In genomic region chr11:103631841-103632240, GRCh38 we compare ENCODE assay signal across 15 cellular contexts.
DNase-seq lines count a peak whose midpoint lies in the region; ATAC-seq and TF ChIP-seq lines count a peak whose summit lies in the region.
"Had no signal": no experiment of that assay in that cellular context is flagged by ENCODE, and none has a peak within 500 bp of the region (broad histone marks: within the 10 kb centered on the region; RNA-seq: fewer than 3 reads in every experiment).

No MANE protein-coding gene starts in this region.

- H3K79me2 ChIP-seq in ACC112 (ENCODE audit: control insufficient read depth, insufficient read depth, low read length, unreplicated experiment) (no peaks in the 10 kb centered on the region), SK-N-SH (ENCODE audit: insufficient read depth) (no peaks in the 10 kb centered on the region)

- CTCF ChIA-PET in SK-N-SH (lab: Yijun Ruan, JAX), result interaction anchor here (0.9 to 1.1 kb wide), 3 partner anchors 10 to 252 kb away, joined by 3 read pairs; no protein-coding TSS in a partner anchor

- TF ChIP-seq CTCF in HFFc6 (IDR thresholded peaks at IDR 0.05) (no peak), SK-N-SH (IDR thresholded peaks at IDR 0.05) (no peak), osteocyte (IDR thresholded peaks at IDR 0.05) (no peak)

- no peak for ATAC-seq in HG02852 (IDR thresholded peaks at IDR 0.05; ENCODE audit: unreplicated experiment)
- no peak for ATAC-seq in left lobe of liver

- H3K36me3 ChIP-seq in ACC112 (ENCODE audit: insufficient read depth, low read length) (no peaks in the 10 kb centered on the region), SK-N-SH (replicated peaks in 1 of 2; ENCODE audit: control insufficient read depth in 1 of 2, insufficient read depth in 2 of 2, low read length in 1 of 2) (no peaks in the 10 kb centered on the region)

- no peak overlapping the region for H3K4me3 Mint-ChIP-seq in HFFc6
- H3K4me3 Mint-ChIP-seq in osteocyte (ENCODE audit: unreplicated experiment), result no peak overlapping the region

- peaks cover 70% of the 10 kb centered on the region for H3K4me1 Mint-ChIP-seq in HFFc6 (ENCODE audit: low read depth)
- H3K4me1 Mint-ChIP-seq in osteocyte (ENCODE audit: unreplicated experiment), result peaks cover 17% of the 10 kb centered on the region

- H3K9me3 ChIP-seq in SK-N-SH, result no peaks in the 10 kb centered on the region

- peak in 1 of 2 experiments; percentile 63; a peak in 2 of 4 replicates for TF ChIP-seq EP300 in SK-N-SH (IDR thresholded peaks at IDR 0.05; ENCODE audit: borderline replicate concordance in 1 of 2, low read depth in 1 of 2, low read length in 1 of 2)

- H3K27me3 Mint-ChIP-seq in HFFc6 (ENCODE audit: insufficient read depth) (no peaks in the 10 kb centered on the region), osteocyte (ENCODE audit: unreplicated experiment) (no peaks in the 10 kb centered on the region)

- H3K36me3 Mint-ChIP-seq in HFFc6 (ENCODE audit: low read depth) (peaks cover 22% of the 10 kb centered on the region), osteocyte (ENCODE audit: unreplicated experiment) (no peaks in the 10 kb centered on the region)

- H3K27ac Mint-ChIP-seq in HFFc6, result peak overlapping the region; percentile 83
- no peak overlapping the region for H3K27ac Mint-ChIP-seq in osteocyte (ENCODE audit: unreplicated experiment)

- H3K27me3 ChIP-seq in ACC112 (ENCODE audit: insufficient read depth, low read length), result no peaks in the 10 kb centered on the region
- H3K27me3 ChIP-seq in SK-N-SH (ENCODE audit: insufficient read depth), result no peaks in the 10 kb centered on the region

- no peak overlapping the region for H3K9ac ChIP-seq in SK-N-SH

- no peak overlapping the region for H3K4me3 ChIP-seq in ACC112 (ENCODE audit: low read depth, low read length)
- H3K4me3 ChIP-seq in SK-N-SH (ENCODE audit: low read depth in 2 of 2, low read length in 1 of 2), result no peak overlapping the region

- H3K27ac ChIP-seq in ACC112 (ENCODE audit: low read depth, low read length), result peak overlapping the region; percentile 5; the same call in 1 of the 2 replicates
- H3K27ac ChIP-seq in SK-N-SH (ENCODE audit: low read depth in 2 of 2, low read length in 1 of 2), result peak overlapping the region in 1 of 2 experiments; percentile 83; a peak in 2 of 4 replicates

- H3K9me3 Mint-ChIP-seq in HFFc6, result no peaks in the 10 kb centered on the region
- no peaks in the 10 kb centered on the region for H3K9me3 Mint-ChIP-seq in osteocyte (ENCODE audit: unreplicated experiment)

- no peak for DNase-seq in HFFc6
- no peak for DNase-seq in SK-N-SH
- DNase-seq in glomerular endothelial cell (ENCODE audit: extremely low read depth, low read depth, low spot score), result peak; percentile 54
- DNase-seq in osteocyte (ENCODE audit: extremely low spot score, unreplicated experiment), result no peak
- no peak for DNase-seq in activated effector memory CD4-positive, alpha-beta T cell treated with Interleukin-2 at 50 U/mL for 16 hours
- no peak for DNase-seq in left lobe of liver (ENCODE audit: low spot score)
- DNase-seq: AML-193, COR-L47, NCI-H1417 treated with DMSO at 0.1 percent for 48 hours, NCI-H2029, NCI-H2171, NCI-H510A, Right ventricle myocardium superior had no signal

- TF ChIP-seq RAD21 in SK-N-SH (IDR thresholded peaks at IDR 0.05; ENCODE audit: low read length), result no peak

- peaks cover 23% of the 10 kb centered on the region for H3F3A ChIP-seq in SK-N-SH (replicated peaks; ENCODE audit: insufficient read depth)

- no peak overlapping the region for H3K4me2 ChIP-seq in SK-N-SH

- H4K20me1 ChIP-seq in SK-N-SH (ENCODE audit: insufficient read depth), result no peaks in the 10 kb centered on the region

- 8% methylated on average over 1 of the region's 1 CpG for WGBS in SK-N-SH (ENCODE audit: low lambda C conversion rate)

- no peak overlapping the region for H2AFZ ChIP-seq in ACC112 (ENCODE audit: low read length, unreplicated experiment)
- no peak overlapping the region for H2AFZ ChIP-seq in SK-N-SH (ENCODE audit: low read depth)

- POLR2A ChIA-PET in SK-N-SH (lab: Yijun Ruan, JAX), result no interaction called here

- no peaks in the 10 kb centered on the region for H3K9me2 ChIP-seq in SK-N-SH

- peaks cover 23% of the 10 kb centered on the region for H3K4me1 ChIP-seq in ACC112 (ENCODE audit: control insufficient read depth, insufficient read depth, low read length, unreplicated experiment)
- peaks cover 0 to 33% of the 10 kb centered on the region in 2 experiments; a peak in 2 of 4 replicates for H3K4me1 ChIP-seq in SK-N-SH (ENCODE audit: control insufficient read depth in 1 of 2, insufficient read depth in 2 of 2, low read depth in 1 of 2, low read length in 1 of 2)

TF ChIP-seq in SK-N-SH, 30 proteins besides CTCF, POLR2A, EP300 and RAD21:
- TF ChIP-seq MXI1 (IDR thresholded peaks at IDR 0.05; ENCODE audit: low read depth, low read length) (no peak), MEF2A (IDR thresholded peaks at IDR 0.05; ENCODE audit: borderline replicate concordance, low read depth) (0 out of 2 replicates have a peak, but pooled peaks have one; percentile 34), RCOR1 (IDR thresholded peaks at IDR 0.05; ENCODE audit: low read length) (no peak), FOSL2 (IDR thresholded peaks at IDR 0.05; ENCODE audit: borderline replicate concordance, low read depth) (peak; percentile 43), PBX3 (IDR thresholded peaks at IDR 0.05) (peak; percentile 59), RXRA (IDR thresholded peaks at IDR 0.05; ENCODE audit: borderline replicate concordance, low read depth) (peak; percentile 68; the same call in 1 of the 2 replicates), USF2 (IDR thresholded peaks at IDR 0.05; ENCODE audit: borderline replicate concordance, low read depth, low read length) (no peak), MAX (IDR thresholded peaks at IDR 0.05; ENCODE audit: low read depth) (no peak), JUND (IDR thresholded peaks at IDR 0.05) (0 out of 2 replicates have a peak, but pooled peaks have one; percentile 15), TCF12 (IDR thresholded peaks at IDR 0.05) (peak; percentile 38), EZH2phosphoT487 (IDR thresholded peaks at IDR 0.05; ENCODE audit: borderline replicate concordance, low read depth) (no peak), USF1 (IDR thresholded peaks at IDR 0.05; ENCODE audit: borderline replicate concordance, low read depth) (no peak)
